Comparison of ENCODE assay signal across 1 cellular context in genomic region chr6:28306363-28306762, GRCh38. TPM values are rescaled to one million over a fixed set of nuclear protein-coding genes. Genes with fewer than 3 reads are reported as not detected.
"Had no signal": no experiment of that assay in that cellular context is flagged by ENCODE, and none has a peak within 500 bp of the region (broad histone marks: within the 10 kb centered on the region; RNA-seq: fewer than 3 reads in every experiment).

No MANE protein-coding gene starts in this region.

RNA-seq across cellular contexts. Expression of gene NKAPL, which starts 47.3 kb away (rescaled TPM):
- total RNA-seq: G401 had no signal
